ENCODE assay signal across 2 cellular contexts in genomic region chr1:57304591-57304990, GRCh38.
TF ChIP-seq lines count a peak whose summit lies in the region.

No MANE protein-coding gene starts in this region.

TF ChIP-seq in HepG2, 621 proteins besides CTCF, POLR2A, EP300 and RAD21:
- TF ChIP-seq ZNF33A (CRISPR knock-in tag; IDR thresholded peaks at IDR 0.05; ENCODE audit: borderline replicate concordance) (no peak), CEBPB (IDR thresholded peaks at IDR 0.05; ENCODE audit: borderline replicate concordance, low read depth, low read length) (peak; percentile 63), KDM1A (CRISPR knock-in tag; IDR thresholded peaks at IDR 0.05) (no peak)

TF ChIP-seq in H1, 55 proteins besides CTCF, POLR2A, EP300 and RAD21:
- TF ChIP-seq JUND (IDR thresholded peaks at IDR 0.05; ENCODE audit: low read length) (no peak), ATF2 (IDR thresholded peaks at IDR 0.05; ENCODE audit: low read length) (no peak), KDM1A (IDR thresholded peaks at IDR 0.05; ENCODE audit: borderline replicate concordance, low read length) (no peak), BACH1 (IDR thresholded peaks at IDR 0.05; ENCODE audit: low read length) (no peak), TEAD4 (IDR thresholded peaks at IDR 0.05; ENCODE audit: low read depth, low read length) (no peak), SAP30 (IDR thresholded peaks at IDR 0.05; ENCODE audit: insufficient read depth, insufficient replicate concordance, low read length) (no peak), SIX5 (IDR thresholded peaks at IDR 0.05; ENCODE audit: low read depth, low read length) (no peak), CREB1 (IDR thresholded peaks at IDR 0.05) (no peak)
